In the genomic region with DNA sequence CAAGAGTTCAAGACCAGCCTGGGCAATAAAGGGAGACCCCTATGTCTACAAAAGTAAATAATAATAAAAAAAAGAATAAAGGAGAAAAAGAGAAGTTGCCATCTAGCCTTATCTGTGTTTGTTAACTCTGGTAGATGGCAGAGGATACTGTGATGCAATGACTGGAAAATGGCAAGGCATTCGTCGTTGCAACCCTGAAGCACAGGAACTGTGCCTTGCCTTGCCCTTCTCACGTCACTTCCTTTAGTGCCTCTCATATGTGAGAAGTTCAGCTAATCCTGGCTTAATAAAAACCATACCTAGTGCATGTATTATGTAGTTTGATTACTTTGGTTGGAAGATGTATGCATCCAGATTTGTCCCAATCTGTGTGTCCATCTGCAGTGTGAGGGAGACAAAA, we compare ENCODE assay signal across 16 cellular contexts. TPM values are rescaled to one million over a fixed set of nuclear protein-coding genes. Genes with fewer than 3 reads are reported as not detected.
"Had no signal": no experiment of that assay in that cellular context is flagged by ENCODE, and none has a peak within 500 bp of the region (broad histone marks: within the 10 kb centered on the region; RNA-seq: fewer than 3 reads in every experiment).

No MANE protein-coding gene starts in this region.

- H3K9me3 ChIP-seq: breast epithelium, left lung, tibial nerve had no signal

- DNase-seq: activated CD4-positive, alpha-beta T cell treated with anti-CD3 and anti-CD28 coated beads for 36 hours; activated CD8-positive, alpha-beta memory T cell treated with anti-CD3 and anti-CD28 coated beads, Interleukin-2, amount 50 U/mL, for 4 hours; activated CD8-positive, alpha-beta T cell treated with anti-CD3 and anti-CD28 coated beads for 36 hours; activated gamma-delta T cell treated with Interleukin-2 at 50 U/mL for 16 hours; activated naive CD8-positive, alpha-beta T cell treated with anti-CD3 and anti-CD28 coated beads, Interleukin-2, amount 10 ng/mL, durations not matched to agents 7 days and 5 days; activated T-cell treated with anti-CD3 and anti-CD28 coated beads, Interleukin-2, amount 50 U/mL, for 72 hours; aorta; endodermal cell; left lung; occipital lobe; right cardiac atrium; T-helper 17 cell had no signal

- H3K27ac ChIP-seq: breast epithelium, left lung, tibial nerve had no signal

- H3K27me3 ChIP-seq: breast epithelium, left lung, tibial nerve had no signal

- H3K36me3 ChIP-seq: breast epithelium, left lung, tibial nerve had no signal

- H3K4me1 ChIP-seq: breast epithelium had no signal

- H3K4me3 ChIP-seq: breast epithelium, left lung, smooth muscle cell, tibial nerve had no signal

RNA-seq across cellular contexts. Expression of gene C1orf105, which starts 49.2 kb away (rescaled TPM):
- polyA plus RNA-seq: aorta, esophagus, smooth muscle cell had no signal
